ENCODE assay signal across 27 cellular contexts in the genomic region with DNA sequence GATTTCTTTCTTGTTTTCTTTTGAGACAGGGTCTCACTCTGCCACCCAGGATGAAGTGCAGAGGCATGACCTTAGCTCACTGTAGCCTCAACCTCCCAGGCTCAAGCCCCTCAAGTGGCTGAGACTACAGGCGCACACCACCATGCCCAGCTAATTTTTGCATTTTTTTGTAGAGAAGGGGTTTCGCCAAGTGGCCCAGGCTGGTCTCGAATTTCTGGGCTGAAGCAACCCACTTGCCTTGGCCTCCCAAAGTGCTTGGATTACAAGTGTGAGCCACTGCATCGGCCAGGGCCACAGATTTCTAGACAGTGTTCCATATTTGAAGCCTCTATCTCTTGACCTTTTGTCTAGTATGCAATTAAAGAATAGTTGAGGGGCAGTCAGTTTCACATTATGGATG. TPM values are rescaled to one million over a fixed set of nuclear protein-coding genes. Genes with fewer than 3 reads are reported as not detected.
DNase-seq lines count a peak whose midpoint lies in the region; ATAC-seq and TF ChIP-seq lines count a peak whose summit lies in the region.
"Had no signal": no experiment of that assay in that cellular context is flagged by ENCODE, and none has a peak within 500 bp of the region (broad histone marks: within the 10 kb centered on the region; RNA-seq: fewer than 3 reads in every experiment).

No MANE protein-coding gene starts in this region.

- H3K4me1 ChIP-seq in sigmoid colon = no peaks in the 10 kb centered on the region
- H3K4me1 ChIP-seq: A549; BLaER1 treated with 17β-estradiol and CSF1 and Interleukin-3, amounts not matched to agents 10 nM and 100 nM; HAP-1 had no signal

- no peaks in the 10 kb centered on the region for H3K27me3 Mint-ChIP-seq in effector memory CD8-positive, alpha-beta T cell
- no peaks in the 10 kb centered on the region for H3K27me3 Mint-ChIP-seq in stimulated activated naive B cell treated with anti-CD40 and anti-IgM and Interleukin-4, amounts not matched to agents 10 μg/mL and 1 μg/mL and 100 μg/mL, for 72 hours
- no peaks in the 10 kb centered on the region for H3K27me3 Mint-ChIP-seq in activated CD8-positive, alpha-beta memory T cell treated with anti-CD3 and anti-CD28 coated beads, Interleukin-2, amount 10 ng/mL, durations not matched to agents 7 days and 5 days
- H3K27me3 Mint-ChIP-seq: CD4-positive, alpha-beta memory T cell had no signal

- peak overlapping the region; percentile 41 to 53 for H3K27ac Mint-ChIP-seq in effector memory CD8-positive, alpha-beta T cell
- no peak overlapping the region for H3K27ac Mint-ChIP-seq in stimulated activated naive B cell treated with anti-CD40 and anti-IgM and Interleukin-4, amounts not matched to agents 10 μg/mL and 1 μg/mL and 100 μg/mL, for 72 hours
- no peak overlapping the region for H3K27ac Mint-ChIP-seq in activated CD8-positive, alpha-beta memory T cell treated with anti-CD3 and anti-CD28 coated beads, Interleukin-2, amount 10 ng/mL, durations not matched to agents 7 days and 5 days
- H3K27ac Mint-ChIP-seq: HFFc6 had no signal

- DNase-seq in cardiac septum (ENCODE audit: low spot score) (peak; percentile 38), left cardiac atrium (no peak), sigmoid colon (peak; percentile 14), posterior cingulate gyrus (no peak)
- DNase-seq in effector memory CD8-positive, alpha-beta T cell = no peak
- no peak for DNase-seq in stimulated activated naive B cell treated with anti-CD40 and anti-IgM and Interleukin-4, amounts not matched to agents 10 μg/mL and 1 μg/mL and 100 μg/mL, for 72 hours
- no peak for DNase-seq in activated CD8-positive, alpha-beta memory T cell treated with anti-CD3 and anti-CD28 coated beads, Interleukin-2, amount 10 ng/mL, durations not matched to agents 7 days and 5 days
- DNase-seq: AML-193; CD4-positive, alpha-beta memory T cell; COR-L47; GOT3; HFFc6; KBM-7; MG63; NCI-H1105 treated with DMSO at 0.1 percent for 48 hours; NCI-H146; NCI-H1930; NCI-H2107; NCI-H446; NCI-H524 treated with DMSO at 0.1 percent for 48 hours; NCI-H774; SJCRH30 had no signal

- no peak for TF ChIP-seq EP300 in sigmoid colon (IDR thresholded peaks at IDR 0.05)

- no peak for ATAC-seq in left cardiac atrium
- no peak for ATAC-seq in effector memory CD8-positive, alpha-beta T cell (replicated peaks)
- ATAC-seq in stimulated activated naive B cell treated with anti-CD40 and anti-IgM and Interleukin-4, amounts not matched to agents 10 μg/mL and 1 μg/mL and 100 μg/mL, for 72 hours (replicated peaks) = no peak
- ATAC-seq in activated CD8-positive, alpha-beta memory T cell treated with anti-CD3 and anti-CD28 coated beads, Interleukin-2, amount 10 ng/mL, durations not matched to agents 7 days and 5 days = no peak
- ATAC-seq: A549, GM12878 had no signal

- no peak for TF ChIP-seq CTCF in sigmoid colon (IDR thresholded peaks at IDR 0.05)

- peak overlapping the region; percentile 37 for H3K27ac ChIP-seq in KOPT-K1 (ENCODE audit: low read depth, low read length, poor library complexity, severe bottlenecking)
- no peak overlapping the region for H3K27ac ChIP-seq in sigmoid colon
- H3K27ac ChIP-seq: A549; BLaER1 treated with 17β-estradiol and CSF1 and Interleukin-3, amounts not matched to agents 10 nM and 100 nM; SJCRH30 had no signal

- H3K4me3 ChIP-seq in sigmoid colon = no peak overlapping the region
- H3K4me3 ChIP-seq: A549; BLaER1 treated with 17β-estradiol and CSF1 and Interleukin-3, amounts not matched to agents 10 nM and 100 nM; GM12878; HAP-1; MG63; SJCRH30 had no signal

- no peaks in the 10 kb centered on the region for H3K9me3 ChIP-seq in KOPT-K1 (ENCODE audit: insufficient read depth, low read length, poor library complexity, severe bottlenecking)
- H3K9me3 ChIP-seq in sigmoid colon = no peaks in the 10 kb centered on the region
- H3K9me3 ChIP-seq: A549; BLaER1 treated with 17β-estradiol and CSF1 and Interleukin-3, amounts not matched to agents 10 nM and 100 nM; HAP-1; MG63; SJCRH30 had no signal

- H3K36me3 Mint-ChIP-seq in effector memory CD8-positive, alpha-beta T cell (ENCODE audit: insufficient read depth) = peaks cover 29% of the 10 kb centered on the region
- peaks cover 26 to 45% of the 10 kb centered on the region in 2 donors for H3K36me3 Mint-ChIP-seq in stimulated activated naive B cell treated with anti-CD40 and anti-IgM and Interleukin-4, amounts not matched to agents 10 μg/mL and 1 μg/mL and 100 μg/mL, for 72 hours
- H3K36me3 Mint-ChIP-seq in activated CD8-positive, alpha-beta memory T cell treated with anti-CD3 and anti-CD28 coated beads, Interleukin-2, amount 10 ng/mL, durations not matched to agents 7 days and 5 days = peaks cover 6% of the 10 kb centered on the region

- TF ChIP-seq POLR2A in sigmoid colon (IDR thresholded peaks at IDR 0.05) = no peak

- no peaks in the 10 kb centered on the region for H3K4me1 Mint-ChIP-seq in effector memory CD8-positive, alpha-beta T cell (ENCODE audit: low read depth in 2 of 2)
- no peaks in the 10 kb centered on the region for H3K4me1 Mint-ChIP-seq in stimulated activated naive B cell treated with anti-CD40 and anti-IgM and Interleukin-4, amounts not matched to agents 10 μg/mL and 1 μg/mL and 100 μg/mL, for 72 hours
- no peaks in the 10 kb centered on the region for H3K4me1 Mint-ChIP-seq in activated CD8-positive, alpha-beta memory T cell treated with anti-CD3 and anti-CD28 coated beads, Interleukin-2, amount 10 ng/mL, durations not matched to agents 7 days and 5 days
- H3K4me1 Mint-ChIP-seq: CD4-positive, alpha-beta memory T cell had no signal

- no peaks in the 10 kb centered on the region for H3K27me3 ChIP-seq in sigmoid colon
- H3K27me3 ChIP-seq: BLaER1 treated with 17β-estradiol and CSF1 and Interleukin-3, amounts not matched to agents 10 nM and 100 nM; MG63; SJCRH30 had no signal

- intact Hi-C loops in cardiac septum (cut with DNase I) = no loop called here
- intact Hi-C loops in left cardiac atrium (cut with DNase I) = loop anchor here in 1 of 2 donors (10.0 kb wide), 1 partner anchor 115 kb away; no protein-coding TSS in a partner anchor
- intact Hi-C loops in sigmoid colon (cut with DNase I) = no loop called here
- intact Hi-C loops in posterior cingulate gyrus (cut with DNase I) = no loop called here

- peaks cover 58% of the 10 kb centered on the region for H3K36me3 ChIP-seq in KOPT-K1 (ENCODE audit: insufficient read depth, low read length)
- H3K36me3 ChIP-seq in sigmoid colon = peaks cover 25 to 91% (median 37%) of the 10 kb centered on the region in 4 donors

- CTCF ChIA-PET in activated CD8-positive, alpha-beta memory T cell treated with anti-CD3 and anti-CD28 coated beads, Interleukin-2, amount 10 ng/mL, durations not matched to agents 7 days and 5 days (lab: Charles Lee) = interaction anchor here (0.9 to 1.3 kb wide), 2 partner anchors 16 to 35 kb away, joined by 4 read pairs; no protein-coding TSS in a partner anchor

- H3K9me3 Mint-ChIP-seq in effector memory CD8-positive, alpha-beta T cell = no peaks in the 10 kb centered on the region
- H3K9me3 Mint-ChIP-seq in stimulated activated naive B cell treated with anti-CD40 and anti-IgM and Interleukin-4, amounts not matched to agents 10 μg/mL and 1 μg/mL and 100 μg/mL, for 72 hours = no peaks in the 10 kb centered on the region
- H3K9me3 Mint-ChIP-seq in activated CD8-positive, alpha-beta memory T cell treated with anti-CD3 and anti-CD28 coated beads, Interleukin-2, amount 10 ng/mL, durations not matched to agents 7 days and 5 days (ENCODE audit: low read depth) = no peaks in the 10 kb centered on the region
- H3K9me3 Mint-ChIP-seq: CD4-positive, alpha-beta memory T cell; HFFc6 had no signal

- WGBS in sigmoid colon, 2 donors = 94 to 95% methylated on average over 4 of the region's 4 CpGs

- no peak overlapping the region for H3K4me3 Mint-ChIP-seq in effector memory CD8-positive, alpha-beta T cell
- no peak overlapping the region for H3K4me3 Mint-ChIP-seq in stimulated activated naive B cell treated with anti-CD40 and anti-IgM and Interleukin-4, amounts not matched to agents 10 μg/mL and 1 μg/mL and 100 μg/mL, for 72 hours
- H3K4me3 Mint-ChIP-seq in activated CD8-positive, alpha-beta memory T cell treated with anti-CD3 and anti-CD28 coated beads, Interleukin-2, amount 10 ng/mL, durations not matched to agents 7 days and 5 days = no peak overlapping the region
- H3K4me3 Mint-ChIP-seq: CD4-positive, alpha-beta memory T cell; HFFc6 had no signal

RNA-seq across cellular contexts. Expression of a gene that starts 57.3 kb away (rescaled TPM):
- total RNA-seq in cardiac septum (48.3 TPM), left cardiac atrium (10 to 100 TPM; 39.7 to 50.5 TPM), sigmoid colon (10 to 100 TPM; 43.8 to 57.6 (median 56.0) TPM)
- polyA plus RNA-seq in sigmoid colon = 10 to 100 TPM; 13.2 to 42.4 (median 16.2) TPM
- 10 to 100 TPM; 84.8 to 95.6 TPM for total RNA-seq in activated CD8-positive, alpha-beta memory T cell treated with anti-CD3 and anti-CD28 coated beads, Interleukin-2, amount 10 ng/mL, durations not matched to agents 7 days and 5 days

Comparison
In these comparisons a context has a peak if more than half of its experiments do, and no peak if none do; other contexts are left out.
1. DNase-seq: peak in cardiac septum (single experiment) and sigmoid colon (single experiment); none in left cardiac atrium (single experiment), effector memory CD8-positive, alpha-beta T cell (0 of 3), stimulated activated naive B cell treated with anti-CD40 and anti-IgM and Interleukin-4, amounts not matched to agents 10 μg/mL and 1 μg/mL and 100 μg/mL, for 72 hours (single experiment), posterior cingulate gyrus (0 of 10) and activated CD8-positive, alpha-beta memory T cell treated with anti-CD3 and anti-CD28 coated beads, Interleukin-2, amount 10 ng/mL, durations not matched to agents 7 days and 5 days (single experiment).
2. H3K27ac Mint-ChIP-seq: peak in effector memory CD8-positive, alpha-beta T cell (2 of 2); none in stimulated activated naive B cell treated with anti-CD40 and anti-IgM and Interleukin-4, amounts not matched to agents 10 μg/mL and 1 μg/mL and 100 μg/mL, for 72 hours (single experiment) and activated CD8-positive, alpha-beta memory T cell treated with anti-CD3 and anti-CD28 coated beads, Interleukin-2, amount 10 ng/mL, durations not matched to agents 7 days and 5 days (single experiment).